Comparison of ENCODE assay signal across 25 cellular contexts in genomic region chr1:39043513-39043912, GRCh38. TPM values are rescaled to one million over a fixed set of nuclear protein-coding genes. Genes with fewer than 3 reads are reported as not detected.
DNase-seq lines count a peak whose midpoint lies in the region; ATAC-seq, FAIRE-seq and TF ChIP-seq lines count a peak whose summit lies in the region.
"Had no signal": no experiment of that assay in that cellular context is flagged by ENCODE, and none has a peak within 500 bp of the region (broad histone marks: within the 10 kb centered on the region; RNA-seq: fewer than 3 reads in every experiment).

No MANE protein-coding gene starts in this region.

- POLR2A ChIA-PET in K562 (lab: Yijun Ruan, JAX) = interaction anchor here (1.4 to 1.5 kb wide), 2 partner anchors 11 to 17 kb away, joined by 3 to 5 read pairs; partner anchors contain the start of gene NDUFS5

- no TSS peak for BruUV-seq in K562 (replicated peaks; lab: Mats Ljungman, UMichigan)

- FAIRE-seq in K562 (lab: Jason Lieb, UNC) = no peak
- FAIRE-seq: astrocyte, endothelial cell of umbilical vein, H1 had no signal

- intact Hi-C loops in K562 (cut with micrococcal nuclease) = no loop called here

- peak overlapping the region; percentile 60 for H3K27ac Mint-ChIP-seq in stimulated activated naive B cell treated with anti-CD40 and anti-IgM and Interleukin-4, amounts not matched to agents 10 μg/mL and 1 μg/mL and 100 μg/mL, for 72 hours
- H3K27ac Mint-ChIP-seq in HFFc6 = no peak overlapping the region
- H3K27ac Mint-ChIP-seq: activated naive CD8-positive, alpha-beta T cell treated with anti-CD3 and anti-CD28 coated beads for 36 hours; activated T-cell treated with anti-CD3 and anti-CD28 coated beads, Interleukin-2, amount 50 U/mL, for 72 hours had no signal

- no peaks in the 10 kb centered on the region for H3K9me3 ChIP-seq in K562 (replicated peaks; ENCODE audit: control insufficient read depth, insufficient read depth, low read depth, low read length)
- H3K9me3 ChIP-seq: psoas muscle, sigmoid colon, suprapubic skin had no signal

- WGBS in K562 (ENCODE audit: insufficient coverage, low coverage, missing lambda C conversion rate) = 37% methylated on average over 3 of the region's 3 CpGs

- H4K20me1 ChIP-seq in K562 (replicated peaks; ENCODE audit: control insufficient read depth, insufficient read depth, low read length) = no peaks in the 10 kb centered on the region

- no peak overlapping the region for H3K4me2 ChIP-seq in K562 (ENCODE audit: insufficient read depth, low read length)

- H3K4me3 Mint-ChIP-seq in stimulated activated naive B cell treated with anti-CD40 and anti-IgM and Interleukin-4, amounts not matched to agents 10 μg/mL and 1 μg/mL and 100 μg/mL, for 72 hours = no peak overlapping the region
- H3K4me3 Mint-ChIP-seq in HFFc6 = no peak overlapping the region
- H3K4me3 Mint-ChIP-seq: activated naive CD8-positive, alpha-beta T cell treated with anti-CD3 and anti-CD28 coated beads for 36 hours; activated T-cell treated with anti-CD3 and anti-CD28 coated beads, Interleukin-2, amount 50 U/mL, for 72 hours had no signal

- H3K27me3 Mint-ChIP-seq in stimulated activated naive B cell treated with anti-CD40 and anti-IgM and Interleukin-4, amounts not matched to agents 10 μg/mL and 1 μg/mL and 100 μg/mL, for 72 hours = no peaks in the 10 kb centered on the region
- peaks cover 1% of the 10 kb centered on the region; the same call in 1 of the 2 replicates for H3K27me3 Mint-ChIP-seq in HFFc6 (ENCODE audit: insufficient read depth)
- H3K27me3 Mint-ChIP-seq: activated naive CD8-positive, alpha-beta T cell treated with anti-CD3 and anti-CD28 coated beads for 36 hours; IgD-negative memory B cell had no signal

- ATAC-seq in K562 = no peak
- no peak for ATAC-seq in stimulated activated naive B cell treated with anti-CD40 and anti-IgM and Interleukin-4, amounts not matched to agents 10 μg/mL and 1 μg/mL and 100 μg/mL, for 72 hours (replicated peaks)
- ATAC-seq: activated T-cell treated with anti-CD3 and anti-CD28 coated beads, Interleukin-2, amount 50 U/mL, for 72 hours; psoas muscle had no signal

- peak; percentile 62 for DNase-seq in SIG-M5 treated with dmso at 0.1 percent for 504 hours (lab: John Stamatoyannopoulos, UW; ENCODE audit: unreplicated experiment)
- DNase-seq in SIG-M5 (lab: John Stamatoyannopoulos, UW) = no peak
- peak; percentile 14 to 44 for DNase-seq in NOMO-1 (lab: John Stamatoyannopoulos, UW; ENCODE audit: unreplicated experiment in 2 of 2)
- DNase-seq in K562 (ENCODE audit: extremely low read depth in 1 of 4, low spot score in 3 of 4) = no peak
- DNase-seq in stimulated activated naive B cell treated with anti-CD40 and anti-IgM and Interleukin-4, amounts not matched to agents 10 μg/mL and 1 μg/mL and 100 μg/mL, for 72 hours = no peak
- no peak for DNase-seq in HFFc6
- DNase-seq in RKO (ENCODE audit: low spot score) = no peak
- DNase-seq in AG08395 (ENCODE audit: low spot score) = no peak
- DNase-seq: activated CD4-positive, alpha-beta T cell treated with anti-CD3 and anti-CD28 coated beads, Interleukin-2, amount 50 U/mL, for 4 hours; activated naive CD8-positive, alpha-beta T cell treated with anti-CD3 and anti-CD28 coated beads for 36 hours; activated T-cell treated with anti-CD3 and anti-CD28 coated beads, Interleukin-2, amount 50 U/mL, for 72 hours; caudate nucleus; NCI-H2081; NCI-H748 treated with DMSO at 0.1 percent for 48 hours; psoas muscle; sigmoid colon; stimulated activated CD4-positive, alpha-beta T cell treated with anti-CD3 and anti-CD28 coated beads, Interleukin-4, amount 100 ng/mL, for 24 hours; stimulated activated naive CD4-positive, alpha-beta T cell; T-helper 9 cell had no signal

- H3K9me1 ChIP-seq in K562 (ENCODE audit: control insufficient read depth, insufficient read depth, low read length) = peaks cover 3% of the 10 kb centered on the region

- H2AFZ ChIP-seq in K562 (ENCODE audit: low read depth, low read length) = no peak overlapping the region

- H3K36me3 ChIP-seq in K562 (ENCODE audit: control insufficient read depth, insufficient read depth, low read length) = no peaks in the 10 kb centered on the region; the same call in 2 of the 3 replicates

- H3K79me2 ChIP-seq in K562 (ENCODE audit: control insufficient read depth, insufficient read depth, low read length) = no peaks in the 10 kb centered on the region

- CTCF ChIA-PET in K562 (lab: Yijun Ruan, JAX; ENCODE audit: low intra/inter-chr PET ratio) = no interaction called here

- no peak overlapping the region for H3K27ac ChIP-seq in K562 (ENCODE audit: extremely low read depth, low read depth, low read length)
- H3K27ac ChIP-seq: 22Rv1, psoas muscle, sigmoid colon, suprapubic skin had no signal

- H3K4me3 ChIP-seq in K562 = no peak overlapping the region
- H3K4me3 ChIP-seq: psoas muscle, sigmoid colon, suprapubic skin had no signal

- in situ Hi-C loops in K562 (cut with MboI) = no loop called here

- peaks cover 23 to 40% of the 10 kb centered on the region in 2 donors for H3K36me3 Mint-ChIP-seq in stimulated activated naive B cell treated with anti-CD40 and anti-IgM and Interleukin-4, amounts not matched to agents 10 μg/mL and 1 μg/mL and 100 μg/mL, for 72 hours
- peaks cover 31% of the 10 kb centered on the region for H3K36me3 Mint-ChIP-seq in HFFc6 (ENCODE audit: low read depth)

- TF ChIP-seq POLR2A in K562 (conservative IDR thresholded peaks at IDR 0.05) = no peak

- TF ChIP-seq EP300 in K562 (IDR thresholded peaks at IDR 0.05; ENCODE audit: low read length) = no peak

- peaks cover 25 to 29% of the 10 kb centered on the region in 2 experiments for H3K4me1 ChIP-seq in K562 (replicated peaks in 1 of 2; ENCODE audit: control insufficient read depth in 2 of 2, insufficient read depth in 2 of 2, low read length in 2 of 2)
- H3K4me1 ChIP-seq: sigmoid colon had no signal

- H3K4me1 Mint-ChIP-seq in stimulated activated naive B cell treated with anti-CD40 and anti-IgM and Interleukin-4, amounts not matched to agents 10 μg/mL and 1 μg/mL and 100 μg/mL, for 72 hours = peaks cover 13 to 18% of the 10 kb centered on the region in 2 donors
- H3K4me1 Mint-ChIP-seq in HFFc6 (ENCODE audit: low read depth) = peaks cover 26% of the 10 kb centered on the region

- H3K9me3 Mint-ChIP-seq in stimulated activated naive B cell treated with anti-CD40 and anti-IgM and Interleukin-4, amounts not matched to agents 10 μg/mL and 1 μg/mL and 100 μg/mL, for 72 hours = peaks cover 2 to 7% of the 10 kb centered on the region in 2 donors
- no peaks in the 10 kb centered on the region for H3K9me3 Mint-ChIP-seq in HFFc6
- H3K9me3 Mint-ChIP-seq: activated naive CD8-positive, alpha-beta T cell treated with anti-CD3 and anti-CD28 coated beads for 36 hours; activated T-cell treated with anti-CD3 and anti-CD28 coated beads, Interleukin-2, amount 50 U/mL, for 72 hours; IgD-negative memory B cell had no signal

- H3K9ac ChIP-seq in K562 (ENCODE audit: insufficient read depth in 1 of 2, low read depth in 2 of 2, low read length in 2 of 2) = no peak overlapping the region

- TF ChIP-seq RAD21 in K562 (CRISPR knock-in tag; conservative IDR thresholded peaks at IDR 0.05 in 1 of 2, IDR thresholded peaks at IDR 0.05 in 1 of 2) = no peak

- H3K27me3 ChIP-seq in K562 (ENCODE audit: control insufficient read depth in 2 of 2, insufficient read depth in 2 of 2, low read length in 2 of 2) = no peaks in the 10 kb centered on the region
- H3K27me3 ChIP-seq: sigmoid colon, suprapubic skin had no signal

- TF ChIP-seq CTCF in K562 (IDR thresholded peaks at IDR 0.05 in 2 of 3, conservative IDR thresholded peaks at IDR 0.05 in 1 of 3; ENCODE audit: insufficient read depth in 2 of 3, low read depth in 1 of 3, low read length in 3 of 3) (no peak), HFFc6 (IDR thresholded peaks at IDR 0.05) (no peak)

RNA-seq across cellular contexts. Expression of gene NDUFS5, which starts 17.4 kb away (rescaled TPM):
- 66.1 and 87.1 TPM in 2 replicates for total RNA-seq in K562 (2011; cell fraction: chromatin; rRNA removed; ENCODE audit: low replicate concordance)
- 111 and 135 TPM in 2 replicates for total RNA-seq in K562 (2011; cell fraction: nucleolus; rRNA removed)
- total RNA-seq in K562 (2011; cell fraction: nucleoplasm; rRNA removed) = 140 and 150 TPM in 2 replicates
- total RNA-seq in K562 (2014; rRNA removed) (1,178 and 1,281 TPM in 2 replicates), K562 (2014; rRNA removed; fragmentation: Illumina TruSeq; extraction: Trizol) (1,116 and 1,227 TPM in 2 replicates), K562 (2015; rRNA removed; fragmentation: Illumina TruSeq; extraction: Trizol) (976 and 1,027 TPM in 2 replicates), K562 (2021) (499 and 523 TPM in 2 replicates)
- polyA plus RNA-seq in K562 (2011; rRNA removed) (839 and 1,074 TPM in 2 replicates), K562 (2014; fragmentation: Illumina TruSeq; extraction: Trizol) (1,614 and 1,625 TPM in 2 replicates), K562 (2014; fragmentation: Nextera tagmentation; extraction: Ambion mirVana) (1,000 to 10,000 TPM; 2,515 to 2,737 TPM), K562 (2014; rRNA removed) (1,487 and 1,540 TPM in 2 replicates)
- polyA plus RNA-seq in K562 (2011; cell fraction: cytosol; rRNA removed) = 254 and 811 TPM in 2 replicates
- 160 and 368 TPM in 2 replicates for polyA plus RNA-seq in K562 (2011; cell fraction: nucleus; rRNA removed)
- polyA plus RNA-seq in K562 (2012) = 421 and 1,566 TPM in 2 replicates
- polyA minus RNA-seq in K562 (2011; rRNA and poly(A)+ RNA removed) = 775 and 778 TPM in 2 replicates
- polyA minus RNA-seq in K562 (2011; cell fraction: cytosol; rRNA and poly(A)+ RNA removed) = 126 and 154 TPM in 2 replicates
- polyA minus RNA-seq in K562 (2011; cell fraction: nucleus; rRNA and poly(A)+ RNA removed) = 43.4 and 90.9 TPM in 2 replicates
- 100 to 1,000 TPM; 181 to 275 (median 249) TPM for total RNA-seq in HFFc6 (2021; fragmentation: NEBNext Ultra II Directional; extraction: Animal tissue kit (Norgen Biotek cat#: 25700))

RNA-seq across cellular contexts. Expression of gene AKIRIN1, which starts 52.4 kb away (rescaled TPM):
- 26.5 and 51.2 TPM in 2 replicates for total RNA-seq in K562 (2011; cell fraction: chromatin; rRNA removed; ENCODE audit: low replicate concordance)
- 19.3 and 20.1 TPM in 2 replicates for total RNA-seq in K562 (2011; cell fraction: nucleolus; rRNA removed)
- total RNA-seq in K562 (2011; cell fraction: nucleoplasm; rRNA removed) = 46.7 and 64.7 TPM in 2 replicates
- total RNA-seq in K562 (2014; rRNA removed) (68.9 and 72.4 TPM in 2 replicates), K562 (2014; rRNA removed; fragmentation: Illumina TruSeq; extraction: Trizol) (81.7 and 86.5 TPM in 2 replicates), K562 (2015; rRNA removed; fragmentation: Illumina TruSeq; extraction: Trizol) (76.2 and 83.4 TPM in 2 replicates), K562 (2021) (86.0 and 87.8 TPM in 2 replicates)
- polyA plus RNA-seq in K562 (2011; rRNA removed) (95.0 and 139 TPM in 2 replicates), K562 (2014; fragmentation: Illumina TruSeq; extraction: Trizol) (91.4 and 103 TPM in 2 replicates), K562 (2014; fragmentation: Nextera tagmentation; extraction: Ambion mirVana) (10 to 100 TPM; 11.5 to 17.6 TPM), K562 (2014; rRNA removed) (85.1 and 87.2 TPM in 2 replicates)
- polyA plus RNA-seq in K562 (2011; cell fraction: cytosol; rRNA removed) = 53.8 and 59.9 TPM in 2 replicates
- 18.7 and 19.1 TPM in 2 replicates for polyA plus RNA-seq in K562 (2011; cell fraction: nucleus; rRNA removed)
- 69.5 and 81.6 TPM in 2 replicates for polyA plus RNA-seq in K562 (2012)
- polyA minus RNA-seq in K562 (2011; rRNA and poly(A)+ RNA removed) = 81.6 and 94.1 TPM in 2 replicates
- polyA minus RNA-seq in K562 (2011; cell fraction: cytosol; rRNA and poly(A)+ RNA removed) = 33.5 and 47.6 TPM in 2 replicates
- polyA minus RNA-seq in K562 (2011; cell fraction: nucleus; rRNA and poly(A)+ RNA removed) = 10.1 and 12.8 TPM in 2 replicates
- 10 to 100 TPM; 63.3 to 78.7 (median 71.2) TPM for total RNA-seq in HFFc6 (2021; fragmentation: NEBNext Ultra II Directional; extraction: Animal tissue kit (Norgen Biotek cat#: 25700))

Comparison
In these comparisons a context has a peak if more than half of its experiments do, and no peak if none do; other contexts are left out.
1. DNase-seq: peak in SIG-M5 treated with dmso at 0.1 percent for 504 hours (single experiment) and NOMO-1 (2 of 2); none in SIG-M5 (single experiment), K562 (0 of 4), stimulated activated naive B cell treated with anti-CD40 and anti-IgM and Interleukin-4, amounts not matched to agents 10 μg/mL and 1 μg/mL and 100 μg/mL, for 72 hours (single experiment), HFFc6 (single experiment), RKO (single experiment) and AG08395 (single experiment).